ENCODE assay signal across 16 cellular contexts in the genomic region with DNA sequence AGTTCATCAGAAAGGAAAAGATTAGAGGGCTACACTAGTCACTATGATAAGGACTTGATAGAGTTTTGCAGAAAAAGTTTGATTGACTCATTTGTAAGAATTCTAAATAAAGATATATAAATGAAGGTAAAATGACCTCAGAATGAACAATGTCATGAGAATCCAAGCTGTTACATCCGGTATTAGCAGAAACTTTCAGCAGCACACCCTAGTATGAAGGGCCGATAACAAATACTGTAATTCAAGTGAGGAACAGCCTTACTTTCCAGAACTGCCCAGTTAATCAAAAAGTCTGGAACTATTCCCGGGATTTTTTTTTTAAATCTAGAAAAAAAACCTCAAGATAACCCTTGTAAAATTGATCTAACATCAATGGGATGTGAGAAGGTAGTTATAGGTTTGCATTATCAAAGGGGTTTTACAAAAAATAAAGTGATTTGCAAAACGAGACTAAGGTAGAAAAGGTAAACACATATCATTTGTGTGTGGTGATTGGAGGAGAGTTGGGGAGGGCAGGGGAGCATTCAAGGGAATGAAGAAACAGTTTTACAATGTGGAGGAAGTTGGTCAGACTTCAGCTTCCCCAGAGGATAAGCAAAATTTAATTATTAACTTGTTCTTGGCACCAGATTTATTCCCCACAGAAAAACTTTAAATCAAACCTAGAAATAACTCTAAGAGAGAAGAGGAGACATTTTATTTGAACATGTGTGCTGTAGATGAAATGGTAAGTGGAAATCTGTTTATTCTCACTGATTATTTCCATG.
A peak's percentile ranks its signal among the peaks of the same experiment; 100 is the strongest.
DNase-seq lines count a peak whose midpoint lies in the region; ATAC-seq and TF ChIP-seq lines count a peak whose summit lies in the region.
"Had no signal": no experiment of that assay in that cellular context is flagged by ENCODE, and none has a peak within 500 bp of the region (broad histone marks: within the 10 kb centered on the region; RNA-seq: fewer than 3 reads in every experiment).

No MANE protein-coding gene starts in this region.

- WGBS in SK-N-SH (ENCODE audit: low lambda C conversion rate): 20% methylated on average over 4 of the region's 4 CpGs
- 9% methylated on average over 4 of the region's 4 CpGs for WGBS in prostate gland

- no peak overlapping the region; the same call in 1 of the 2 replicates for H3K4me2 ChIP-seq in SK-N-SH

- H3K79me2 ChIP-seq in SK-N-SH (ENCODE audit: insufficient read depth): no peaks in the 10 kb centered on the region

- H3K4me3 ChIP-seq in SK-N-SH (ENCODE audit: low read depth in 2 of 2, low read length in 1 of 2) (no peak overlapping the region), fibroblast of the aortic adventitia (ENCODE audit: low read depth, low read length) (no peak overlapping the region), muscle layer of duodenum (ENCODE audit: low read depth in 1 of 2, low read length in 2 of 2) (no peak overlapping the region), prostate gland (no peak overlapping the region)
- H3K4me3 ChIP-seq: MG63 had no signal

- ATAC-seq in activated T-cell treated with anti-CD3 and anti-CD28 coated beads, Interleukin-2, amount 50 U/mL, for 4 hours: no peak

- H3K27me3 Mint-ChIP-seq in activated T-cell treated with anti-CD3 and anti-CD28 coated beads, Interleukin-2, amount 50 U/mL, for 4 hours (ENCODE audit: low read depth): peaks cover 20% of the 10 kb centered on the region

- POLR2A ChIA-PET in SK-N-SH (lab: Yijun Ruan, JAX): no interaction called here

- TF ChIP-seq CTCF in SK-N-SH (IDR thresholded peaks at IDR 0.05) (no peak), fibroblast of the aortic adventitia (IDR thresholded peaks at IDR 0.05; ENCODE audit: insufficient read depth, low read length) (no peak), prostate gland (IDR thresholded peaks at IDR 0.05) (no peak)

- H3K4me3 Mint-ChIP-seq in activated T-cell treated with anti-CD3 and anti-CD28 coated beads, Interleukin-2, amount 50 U/mL, for 4 hours: no peak overlapping the region
- H3K4me3 Mint-ChIP-seq: activated T-cell treated with anti-CD3 and anti-CD28 coated beads, Interleukin-2, amount 50 U/mL, for 24 hours had no signal

- H3K9me3 Mint-ChIP-seq in activated T-cell treated with anti-CD3 and anti-CD28 coated beads, Interleukin-2, amount 50 U/mL, for 4 hours: no peaks in the 10 kb centered on the region

- H3K27me3 ChIP-seq in SK-N-SH (ENCODE audit: insufficient read depth): no peaks in the 10 kb centered on the region
- H3K27me3 ChIP-seq in muscle layer of duodenum (ENCODE audit: low read depth, low read length): no peaks in the 10 kb centered on the region
- H3K27me3 ChIP-seq in prostate gland (replicated peaks; ENCODE audit: insufficient read depth): no peaks in the 10 kb centered on the region
- H3K27me3 ChIP-seq: MG63 had no signal

- H3K4me1 ChIP-seq in SK-N-SH (ENCODE audit: control insufficient read depth in 1 of 2, insufficient read depth in 2 of 2, low read depth in 1 of 2, low read length in 1 of 2) (no peaks in the 10 kb centered on the region; a peak in 2 of 4 replicates), muscle layer of duodenum (ENCODE audit: control insufficient read depth in 1 of 2, insufficient read depth in 2 of 2, low read length in 2 of 2) (peaks cover 0 to 4% of the 10 kb centered on the region in 2 donors), prostate gland (replicated peaks) (no peaks in the 10 kb centered on the region)
- H3K4me1 ChIP-seq: Caco-2 had no signal

- DNase-seq in A172 (ENCODE audit: low spot score) (peak; percentile 25), SK-N-SH (no peak), fibroblast of the aortic adventitia (ENCODE audit: low read depth) (peak; percentile 44), prostate gland (ENCODE audit: low spot score) (no peak), T-helper 2 cell (no peak), retina (no peak)
- DNase-seq in activated T-cell treated with anti-CD3 and anti-CD28 coated beads, Interleukin-2, amount 50 U/mL, for 4 hours: no peak
- DNase-seq: activated CD4-positive, alpha-beta T cell treated with anti-CD3 and anti-CD28 coated beads for 1 hour; activated T-cell treated with anti-CD3 and anti-CD28 coated beads, Interleukin-2, amount 50 U/mL, for 24 hours; Caco-2; foreskin melanocyte; MG63; NCI-H2081; stimulated activated CD4-positive, alpha-beta T cell treated with anti-CD3 and anti-CD28 coated beads, Interleukin-2, amount 100 ng/mL, for 48 hours had no signal

- intact Hi-C loops in prostate gland (cut with DNase I): no loop called here

- peak overlapping the region; percentile 48; the same call in 1 of the 2 replicates for H2AFZ ChIP-seq in SK-N-SH (ENCODE audit: low read depth)

- H3K9me2 ChIP-seq in SK-N-SH: no peaks in the 10 kb centered on the region

- CTCF ChIA-PET in SK-N-SH (lab: Yijun Ruan, JAX): no interaction called here

- H3K27ac ChIP-seq in SK-N-SH (ENCODE audit: low read depth in 2 of 2, low read length in 1 of 2) (peak overlapping the region in 1 of 2 experiments; percentile 84; a peak in 2 of 4 replicates), muscle layer of duodenum (ENCODE audit: low read length) (peak overlapping the region; percentile 8), prostate gland (no peak overlapping the region)
- H3K27ac ChIP-seq: RWPE1 had no signal

- no peaks in the 10 kb centered on the region for H3K4me1 Mint-ChIP-seq in activated T-cell treated with anti-CD3 and anti-CD28 coated beads, Interleukin-2, amount 50 U/mL, for 4 hours (ENCODE audit: low read depth)

- TF ChIP-seq POLR2A in prostate gland (IDR thresholded peaks at IDR 0.05): no peak

- H3K36me3 Mint-ChIP-seq in activated T-cell treated with anti-CD3 and anti-CD28 coated beads, Interleukin-2, amount 50 U/mL, for 4 hours (ENCODE audit: insufficient read depth): no peaks in the 10 kb centered on the region

- TF ChIP-seq EP300 in SK-N-SH (IDR thresholded peaks at IDR 0.05; ENCODE audit: borderline replicate concordance in 1 of 2, low read depth in 1 of 2, low read length in 1 of 2): no peak

- no peak for TF ChIP-seq RAD21 in SK-N-SH (IDR thresholded peaks at IDR 0.05; ENCODE audit: low read length)

- H3K9me3 ChIP-seq in SK-N-SH (no peaks in the 10 kb centered on the region), muscle layer of duodenum (ENCODE audit: control insufficient read depth in 1 of 2, low read length in 2 of 2) (peaks cover 0 to 4% of the 10 kb centered on the region in 2 donors), prostate gland (no peaks in the 10 kb centered on the region)
- H3K9me3 ChIP-seq: Caco-2, MG63 had no signal

- H4K20me1 ChIP-seq in SK-N-SH (ENCODE audit: insufficient read depth): no peaks in the 10 kb centered on the region

- H3K36me3 ChIP-seq in SK-N-SH (replicated peaks in 1 of 2; ENCODE audit: control insufficient read depth in 1 of 2, insufficient read depth in 2 of 2, low read length in 1 of 2): no peaks in the 10 kb centered on the region
- no peaks in the 10 kb centered on the region for H3K36me3 ChIP-seq in muscle layer of duodenum (ENCODE audit: control insufficient read depth in 1 of 2, insufficient read depth in 2 of 2, low read length in 2 of 2)
- H3K36me3 ChIP-seq in prostate gland: no peaks in the 10 kb centered on the region
- H3K36me3 ChIP-seq: MG63 had no signal

- no peak overlapping the region for H3K9ac ChIP-seq in SK-N-SH

- no peaks in the 10 kb centered on the region for H3F3A ChIP-seq in SK-N-SH (replicated peaks; ENCODE audit: insufficient read depth)

TF ChIP-seq in SK-N-SH, 30 proteins besides CTCF, POLR2A, EP300 and RAD21 (continues in another document):
- no peak for TF ChIP-seq YY1 (IDR thresholded peaks at IDR 0.05; ENCODE audit: low read depth)
- no peak for TF ChIP-seq RCOR1 (IDR thresholded peaks at IDR 0.05; ENCODE audit: low read length)
- TF ChIP-seq, protein P1, sequence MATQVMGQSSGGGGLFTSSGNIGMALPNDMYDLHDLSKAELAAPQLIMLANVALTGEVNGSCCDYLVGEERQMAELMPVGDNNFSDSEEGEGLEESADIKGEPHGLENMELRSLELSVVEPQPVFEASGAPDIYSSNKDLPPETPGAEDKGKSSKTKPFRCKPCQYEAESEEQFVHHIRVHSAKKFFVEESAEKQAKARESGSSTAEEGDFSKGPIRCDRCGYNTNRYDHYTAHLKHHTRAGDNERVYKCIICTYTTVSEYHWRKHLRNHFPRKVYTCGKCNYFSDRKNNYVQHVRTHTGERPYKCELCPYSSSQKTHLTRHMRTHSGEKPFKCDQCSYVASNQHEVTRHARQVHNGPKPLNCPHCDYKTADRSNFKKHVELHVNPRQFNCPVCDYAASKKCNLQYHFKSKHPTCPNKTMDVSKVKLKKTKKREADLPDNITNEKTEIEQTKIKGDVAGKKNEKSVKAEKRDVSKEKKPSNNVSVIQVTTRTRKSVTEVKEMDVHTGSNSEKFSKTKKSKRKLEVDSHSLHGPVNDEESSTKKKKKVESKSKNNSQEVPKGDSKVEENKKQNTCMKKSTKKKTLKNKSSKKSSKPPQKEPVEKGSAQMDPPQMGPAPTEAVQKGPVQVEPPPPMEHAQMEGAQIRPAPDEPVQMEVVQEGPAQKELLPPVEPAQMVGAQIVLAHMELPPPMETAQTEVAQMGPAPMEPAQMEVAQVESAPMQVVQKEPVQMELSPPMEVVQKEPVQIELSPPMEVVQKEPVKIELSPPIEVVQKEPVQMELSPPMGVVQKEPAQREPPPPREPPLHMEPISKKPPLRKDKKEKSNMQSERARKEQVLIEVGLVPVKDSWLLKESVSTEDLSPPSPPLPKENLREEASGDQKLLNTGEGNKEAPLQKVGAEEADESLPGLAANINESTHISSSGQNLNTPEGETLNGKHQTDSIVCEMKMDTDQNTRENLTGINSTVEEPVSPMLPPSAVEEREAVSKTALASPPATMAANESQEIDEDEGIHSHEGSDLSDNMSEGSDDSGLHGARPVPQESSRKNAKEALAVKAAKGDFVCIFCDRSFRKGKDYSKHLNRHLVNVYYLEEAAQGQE (IDR thresholded peaks at IDR 0.05; ENCODE audit: low read depth, low read length): no peak
- TF ChIP-seq, protein P2, sequence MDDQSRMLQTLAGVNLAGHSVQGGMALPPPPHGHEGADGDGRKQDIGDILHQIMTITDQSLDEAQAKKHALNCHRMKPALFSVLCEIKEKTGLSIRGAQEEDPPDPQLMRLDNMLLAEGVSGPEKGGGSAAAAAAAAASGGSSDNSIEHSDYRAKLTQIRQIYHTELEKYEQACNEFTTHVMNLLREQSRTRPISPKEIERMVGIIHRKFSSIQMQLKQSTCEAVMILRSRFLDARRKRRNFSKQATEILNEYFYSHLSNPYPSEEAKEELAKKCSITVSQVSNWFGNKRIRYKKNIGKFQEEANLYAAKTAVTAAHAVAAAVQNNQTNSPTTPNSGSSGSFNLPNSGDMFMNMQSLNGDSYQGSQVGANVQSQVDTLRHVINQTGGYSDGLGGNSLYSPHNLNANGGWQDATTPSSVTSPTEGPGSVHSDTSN (IDR thresholded peaks at IDR 0.05): no peak
- no peak for TF ChIP-seq JUND (IDR thresholded peaks at IDR 0.05)
- TF ChIP-seq GATA2 (CRISPR knock-in tag; IDR thresholded peaks at IDR 0.05): no peak
- no peak for TF ChIP-seq TCF12 (IDR thresholded peaks at IDR 0.05)
- TF ChIP-seq NRF1 (IDR thresholded peaks at IDR 0.05; ENCODE audit: low read depth, low read length): no peak
- TF ChIP-seq NFIC (IDR thresholded peaks at IDR 0.05; ENCODE audit: borderline replicate concordance): no peak
- no peak for TF ChIP-seq CHD2 (IDR thresholded peaks at IDR 0.05; ENCODE audit: low read length, partially characterized antibody)

Comparison
In these comparisons a context has a peak if more than half of its experiments do, and no peak if none do; other contexts are left out.
1. DNase-seq: peak in A172 (single experiment) and fibroblast of the aortic adventitia (single experiment); none in SK-N-SH (single experiment), prostate gland (single experiment), T-helper 2 cell (0 of 5), activated T-cell treated with anti-CD3 and anti-CD28 coated beads, Interleukin-2, amount 50 U/mL, for 4 hours (single experiment) and retina (single experiment).